ENCODE assay signal across 21 cellular contexts in genomic region chr14:31161274-31161673, GRCh38.
"Had no signal": no experiment of that assay in that cellular context is flagged by ENCODE, and none has a peak within 500 bp of the region (broad histone marks: within the 10 kb centered on the region; RNA-seq: fewer than 3 reads in every experiment).

No MANE protein-coding gene starts in this region.

- H3K9me3 ChIP-seq: colonic mucosa, esophagus squamous epithelium, left ventricle myocardium inferior, lower lobe of right lung, pancreas, spleen, stomach, thoracic aorta had no signal

- ATAC-seq: left cardiac atrium; lower lobe of right lung; natural killer cell treated with Interleukin-12 subunit alpha and Interleukin-12 subunit beta and Interleukin-15 and Interleukin-18, amount 100 ng/mL, for 72 hours; pancreas; sciatic nerve had no signal

- H3K27ac ChIP-seq: colonic mucosa, esophagus squamous epithelium, left ventricle myocardium inferior, lower lobe of right lung, pancreas, spleen had no signal

- H3K4me1 ChIP-seq: colonic mucosa had no signal

- DNase-seq: colonic mucosa; dermis blood vessel endothelial cell; esophagus squamous epithelium; immature natural killer cell; kidney; left cardiac atrium; left ventricle myocardium inferior; lower lobe of right lung; midbrain; occipital lobe; pancreas; retina; spleen; stimulated activated CD4-positive, alpha-beta T cell treated with anti-CD3 and anti-CD28 coated beads, Interleukin-2, amount 100 ng/mL, for 24 hours; stimulated activated CD4-positive, alpha-beta T cell treated with anti-CD3 and anti-CD28 coated beads, Interleukin-4, amount 100 ng/mL, for 4 hours; stimulated activated naive CD4-positive, alpha-beta T cell; stomach; substantia nigra had no signal

- H3K4me3 ChIP-seq: colonic mucosa, esophagus squamous epithelium, left ventricle myocardium inferior, lower lobe of right lung, pancreas, spleen, stomach, thoracic aorta had no signal

- H3K27me3 ChIP-seq: colonic mucosa, esophagus squamous epithelium, pancreas, spleen, stomach had no signal
